Comparison of ENCODE assay signal across 8 cellular contexts in the genomic region with DNA sequence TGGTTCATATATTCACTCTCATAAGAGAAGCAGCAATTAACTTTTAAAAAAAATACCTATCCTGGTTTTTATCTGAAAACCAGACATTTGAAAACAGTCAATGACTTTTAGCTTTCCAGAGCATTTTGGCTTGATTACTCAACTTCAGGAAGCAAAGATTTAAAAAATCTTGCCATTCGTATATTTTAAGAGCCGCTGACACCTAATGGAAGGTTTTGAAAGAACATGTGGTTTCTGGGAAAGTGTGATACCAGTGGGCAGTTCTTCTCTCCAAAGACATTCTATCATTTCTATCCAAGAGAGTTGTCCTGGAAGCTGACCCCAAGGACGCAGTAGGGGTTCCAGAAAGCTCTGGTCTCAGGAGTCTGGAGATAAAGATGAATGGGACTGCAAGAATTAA.
A peak's percentile ranks its signal among the peaks of the same experiment; 100 is the strongest.
DNase-seq lines count a peak whose midpoint lies in the region; ATAC-seq, FAIRE-seq and TF ChIP-seq lines count a peak whose summit lies in the region.

No MANE protein-coding gene starts in this region.

- FAIRE-seq in HTR-8/SVneo (lab: Jason Lieb, UNC): no peak
- FAIRE-seq in kidney (lab: Jason Lieb, UNC): no peak

- H3K36me3 Mint-ChIP-seq in WTC11: no peaks in the 10 kb centered on the region

- H3K4me1 ChIP-seq in kidney (ENCODE audit: control insufficient read depth in 1 of 2, insufficient read depth in 1 of 2, low read depth in 1 of 2, low read length in 2 of 2) (no peaks in the 10 kb centered on the region), body of pancreas (no peaks in the 10 kb centered on the region)

- no peak overlapping the region for H3K27ac Mint-ChIP-seq in WTC11

- no peaks in the 10 kb centered on the region for H3K27me3 Mint-ChIP-seq in WTC11 (ENCODE audit: low read depth)

- peak; percentile 44 for DNase-seq in AG08395 (ENCODE audit: low spot score)
- DNase-seq in HTR-8/SVneo (ENCODE audit: insufficient read length, low spot score): peak; percentile 61
- DNase-seq in WTC11 (ENCODE audit: low spot score): no peak
- no peak for DNase-seq in kidney
- DNase-seq in body of pancreas: no peak
- DNase-seq in NK-92 (lab: John Stamatoyannopoulos, UW; ENCODE audit: unreplicated experiment): no peak

- POLR2A ChIA-PET in WTC11 (lab: Charles Lee): no interaction called here

- H3K9me3 Mint-ChIP-seq in WTC11: no peaks in the 10 kb centered on the region

- H3K36me3 ChIP-seq in kidney (ENCODE audit: control insufficient read depth in 1 of 2, insufficient read depth in 2 of 2, low read length in 2 of 2) (no peaks in the 10 kb centered on the region), body of pancreas (replicated peaks in 1 of 2; ENCODE audit: insufficient read depth in 1 of 2, low read depth in 2 of 2) (no peaks in the 10 kb centered on the region)

- ATAC-seq in WTC11: peak; percentile 51
- no peak for ATAC-seq in HG03175 (IDR thresholded peaks at IDR 0.05; ENCODE audit: unreplicated experiment)
- ATAC-seq in body of pancreas: no peak
- ATAC-seq in HG03354 (IDR thresholded peaks at IDR 0.05; ENCODE audit: poor library complexity, severe bottlenecking, unreplicated experiment): no peak

- no peak overlapping the region for H3K4me3 Mint-ChIP-seq in WTC11

- no peak overlapping the region for H3K27ac ChIP-seq in kidney (ENCODE audit: low read depth in 2 of 2, low read length in 2 of 2)
- H3K27ac ChIP-seq in body of pancreas: no peak overlapping the region

- H3K27me3 ChIP-seq in body of pancreas: no peaks in the 10 kb centered on the region

- no peak overlapping the region for H3K4me3 ChIP-seq in kidney (ENCODE audit: low read length in 2 of 2)
- H3K4me3 ChIP-seq in body of pancreas: no peak overlapping the region

- H3K4me1 Mint-ChIP-seq in WTC11: peaks cover 13% of the 10 kb centered on the region

- TF ChIP-seq POLR2A in body of pancreas (IDR thresholded peaks at IDR 0.05): no peak

- TF ChIP-seq CTCF in WTC11 (IDR thresholded peaks at IDR 0.05) (no peak), kidney (IDR thresholded peaks at IDR 0.05; ENCODE audit: borderline replicate concordance, extremely low read depth, insufficient read depth) (peak; percentile 11), body of pancreas (IDR thresholded peaks at IDR 0.05) (peak in 1 of 7 experiments; percentile 12)

- CTCF ChIA-PET in WTC11 (lab: Charles Lee): interaction anchor here (0.9 to 1.2 kb wide), 2 partner anchors 10 to 290 kb away, joined by 3 read pairs; no protein-coding TSS in a partner anchor

- no peaks in the 10 kb centered on the region for H3K9me3 ChIP-seq in kidney (ENCODE audit: control insufficient read depth in 1 of 2, low read length in 2 of 2)
- no peaks in the 10 kb centered on the region for H3K9me3 ChIP-seq in body of pancreas

- intact Hi-C loops in kidney (cut with DNase I): no loop called here
- intact Hi-C loops in body of pancreas (cut with DNase I): no loop called here

- WGBS in body of pancreas, 2 donors: 52 to 62% methylated on average over 3 of the region's 3 CpGs

- no peak overlapping the region for H3K9ac ChIP-seq in kidney (ENCODE audit: low read length in 2 of 2)

TF ChIP-seq in WTC11, 78 proteins besides CTCF, POLR2A, EP300 and RAD21:
- TF ChIP-seq SP1 (CRISPR knock-in tag; conservative IDR thresholded peaks at IDR 0.05) (no peak), TEAD1 (CRISPR knock-in tag; IDR thresholded peaks at IDR 0.05) (no peak), RORB (CRISPR knock-in tag; IDR thresholded peaks at IDR 0.05) (no peak), JAZF1 (CRISPR knock-in tag; IDR thresholded peaks at IDR 0.05) (no peak)
- TF ChIP-seq, protein P1, sequence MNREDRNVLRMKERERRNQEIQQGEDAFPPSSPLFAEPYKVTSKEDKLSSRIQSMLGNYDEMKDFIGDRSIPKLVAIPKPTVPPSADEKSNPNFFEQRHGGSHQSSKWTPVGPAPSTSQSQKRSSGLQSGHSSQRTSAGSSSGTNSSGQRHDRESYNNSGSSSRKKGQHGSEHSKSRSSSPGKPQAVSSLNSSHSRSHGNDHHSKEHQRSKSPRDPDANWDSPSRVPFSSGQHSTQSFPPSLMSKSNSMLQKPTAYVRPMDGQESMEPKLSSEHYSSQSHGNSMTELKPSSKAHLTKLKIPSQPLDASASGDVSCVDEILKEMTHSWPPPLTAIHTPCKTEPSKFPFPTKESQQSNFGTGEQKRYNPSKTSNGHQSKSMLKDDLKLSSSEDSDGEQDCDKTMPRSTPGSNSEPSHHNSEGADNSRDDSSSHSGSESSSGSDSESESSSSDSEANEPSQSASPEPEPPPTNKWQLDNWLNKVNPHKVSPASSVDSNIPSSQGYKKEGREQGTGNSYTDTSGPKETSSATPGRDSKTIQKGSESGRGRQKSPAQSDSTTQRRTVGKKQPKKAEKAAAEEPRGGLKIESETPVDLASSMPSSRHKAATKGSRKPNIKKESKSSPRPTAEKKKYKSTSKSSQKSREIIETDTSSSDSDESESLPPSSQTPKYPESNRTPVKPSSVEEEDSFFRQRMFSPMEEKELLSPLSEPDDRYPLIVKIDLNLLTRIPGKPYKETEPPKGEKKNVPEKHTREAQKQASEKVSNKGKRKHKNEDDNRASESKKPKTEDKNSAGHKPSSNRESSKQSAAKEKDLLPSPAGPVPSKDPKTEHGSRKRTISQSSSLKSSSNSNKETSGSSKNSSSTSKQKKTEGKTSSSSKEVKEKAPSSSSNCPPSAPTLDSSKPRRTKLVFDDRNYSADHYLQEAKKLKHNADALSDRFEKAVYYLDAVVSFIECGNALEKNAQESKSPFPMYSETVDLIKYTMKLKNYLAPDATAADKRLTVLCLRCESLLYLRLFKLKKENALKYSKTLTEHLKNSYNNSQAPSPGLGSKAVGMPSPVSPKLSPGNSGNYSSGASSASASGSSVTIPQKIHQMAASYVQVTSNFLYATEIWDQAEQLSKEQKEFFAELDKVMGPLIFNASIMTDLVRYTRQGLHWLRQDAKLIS (CRISPR knock-in tag; IDR thresholded peaks at IDR 0.05; ENCODE audit: borderline replicate concordance): no peak

Comparison
In these comparisons a context has a peak if more than half of its experiments do, and no peak if none do; other contexts are left out.
1. DNase-seq: peak in AG08395 (single experiment) and HTR-8/SVneo (single experiment); none in WTC11 (single experiment), kidney (single experiment), body of pancreas (0 of 4) and NK-92 (single experiment).